ENCODE assay signal across 8 cellular contexts in genomic region chr12:15590180-15590826, GRCh38.
A peak's percentile ranks its signal among the peaks of the same experiment; 100 is the strongest.
DNase-seq lines count a peak whose midpoint lies in the region; TF ChIP-seq lines count a peak whose summit lies in the region.

No MANE protein-coding gene starts in this region.

- peak; percentile 77 for TF ChIP-seq CTCF in KMS-11 (conservative IDR thresholded peaks at IDR 0.05; ENCODE audit: low read depth, low read length)

- no peak overlapping the region for H2BK120ac ChIP-seq in neuronal stem cell (ENCODE audit: low read depth, low read length)

- no peak overlapping the region for H2AK5ac ChIP-seq in neuronal stem cell (ENCODE audit: low read depth, low read length)

- H3K14ac ChIP-seq in neuronal stem cell (ENCODE audit: low read length) = no peak overlapping the region

- H3K18ac ChIP-seq in neuronal stem cell (ENCODE audit: low read length) = peak overlapping the region; percentile 2

- H3K27ac ChIP-seq in KMS-11 (no peak overlapping the region), neuronal stem cell (replicated peaks; ENCODE audit: low read length) (no peak overlapping the region), urinary bladder (ENCODE audit: low read depth) (no peak overlapping the region)

- H3K23ac ChIP-seq in neuronal stem cell (ENCODE audit: low read depth, low read length, poor library complexity) = no peak overlapping the region

- H3K79me2 ChIP-seq in KMS-11 (ENCODE audit: insufficient read depth, low read depth) = no peaks in the 10 kb centered on the region

- no peaks in the 10 kb centered on the region for H3K79me1 ChIP-seq in neuronal stem cell (ENCODE audit: low read depth, low read length)

- H3K4me3 ChIP-seq in KMS-11 (IDR thresholded peaks at IDR 0.05; ENCODE audit: insufficient read depth, low read depth, low read length) (no peak overlapping the region), neuronal stem cell (ENCODE audit: low read length in 2 of 2) (no peak overlapping the region), urinary bladder (ENCODE audit: low read depth, low read length) (peak overlapping the region; percentile 14)

- H3K4me2 ChIP-seq in KMS-11 (peak overlapping the region; percentile 34; the same call in 1 of the 2 replicates), neuronal stem cell (ENCODE audit: insufficient read depth, low read length, poor library complexity, severe bottlenecking) (no peak overlapping the region)

- H3K4me1 ChIP-seq in ES-I3 (ENCODE audit: insufficient read depth, low read length) (peaks cover 3% of the 10 kb centered on the region; the same call in 1 of the 2 replicates), KMS-11 (ENCODE audit: low read depth, poor library complexity, severe bottlenecking) (peaks cover 9% of the 10 kb centered on the region), neuronal stem cell (ENCODE audit: control insufficient read depth in 2 of 2, insufficient read depth in 1 of 2, low read depth in 1 of 2, low read length in 2 of 2) (peaks cover 0 to 2% of the 10 kb centered on the region in 2 donors), urinary bladder (ENCODE audit: insufficient read depth) (no peaks in the 10 kb centered on the region)

- H3K9ac ChIP-seq in ES-I3 (ENCODE audit: low read depth, low read length) (peak overlapping the region; percentile 47), KMS-11 (no peak overlapping the region), neuronal stem cell (ENCODE audit: low read depth, low read length, poor library complexity) (no peak overlapping the region)

- no peak overlapping the region for H2BK15ac ChIP-seq in neuronal stem cell (ENCODE audit: low read length)

- H3K9me3 ChIP-seq in ES-I3 (ENCODE audit: control insufficient read depth, insufficient read depth, low read length) (no peaks in the 10 kb centered on the region), neuronal stem cell (replicated peaks in 1 of 2; ENCODE audit: control insufficient read depth in 2 of 2, insufficient read depth in 1 of 2, low read depth in 1 of 2, low read length in 2 of 2) (no peaks in the 10 kb centered on the region)

- no peaks in the 10 kb centered on the region for H3K27me3 ChIP-seq in KMS-11 (ENCODE audit: insufficient read depth, low read depth)
- peaks cover 0 to 3% (median 0%) of the 10 kb centered on the region in 3 experiments for H3K27me3 ChIP-seq in neuronal stem cell (ENCODE audit: control insufficient read depth in 3 of 3, insufficient read depth in 3 of 3, low read depth in 1 of 3, low read length in 3 of 3)

- no peak overlapping the region for H3K4ac ChIP-seq in neuronal stem cell (ENCODE audit: low read length)

- H2AFZ ChIP-seq in KMS-11 (ENCODE audit: low read depth) (peak overlapping the region; percentile 92), neuronal stem cell (ENCODE audit: low read length) (peak overlapping the region; percentile 91)

- no CpG with 5 or more reads among the region's 16 CpGs for WGBS in neuronal stem cell (ENCODE audit: extremely low coverage in 2 of 2, insufficient read length in 2 of 2, insufficient replicate concordance in 1 of 2), 2 donors
- 7% methylated on average over 16 of the region's 16 CpGs for WGBS in urinary bladder

- H3K36me3 ChIP-seq in ES-I3 (ENCODE audit: insufficient read depth, low read length) (no peaks in the 10 kb centered on the region), KMS-11 (ENCODE audit: insufficient read depth) (no peaks in the 10 kb centered on the region), neuronal stem cell (replicated peaks in 1 of 2; ENCODE audit: control insufficient read depth in 2 of 2, insufficient read depth in 2 of 2, low read length in 2 of 2) (no peaks in the 10 kb centered on the region), urinary bladder (ENCODE audit: insufficient read depth) (no peaks in the 10 kb centered on the region)

- no peak overlapping the region for H2BK5ac ChIP-seq in neuronal stem cell (ENCODE audit: low read length)

- H2BK12ac ChIP-seq in neuronal stem cell (ENCODE audit: low read length) = no peak overlapping the region

- DNase-seq in H4 (ENCODE audit: low spot score) (peak; percentile 68), RKO (ENCODE audit: low spot score) (peak; percentile 79), foreskin melanocyte (peak; percentile 60), neuronal stem cell (ENCODE audit: low spot score) (peak; percentile 59)
- DNase-seq in activated gamma-delta T cell treated with anti-CD3 and anti-CD28 coated beads, Interleukin-2, amount 50 U/mL, for 16 hours (ENCODE audit: low read depth) = peak; percentile 17

- H4K20me1 ChIP-seq in KMS-11 (ENCODE audit: insufficient read depth) = no peaks in the 10 kb centered on the region

- H4K8ac ChIP-seq in neuronal stem cell (ENCODE audit: low read depth, low read length) = no peak overlapping the region

- H4K91ac ChIP-seq in neuronal stem cell (ENCODE audit: low read depth, low read length, poor library complexity) = no peak overlapping the region

Comparison
In these comparisons a context has a peak if more than half of its experiments do, and no peak if none do; other contexts are left out.
1. DNase-seq: peak in every context shown above with its lines; median percentile 79 in RKO; 68 in H4; 60 in foreskin melanocyte; 59 in neuronal stem cell; 17 in activated gamma-delta T cell treated with anti-CD3 and anti-CD28 coated beads, Interleukin-2, amount 50 U/mL, for 16 hours.